25 cellular contexts compared by ENCODE assay signal in genomic region chr15:80958818-80959495, GRCh38.
"Had no signal": no experiment of that assay in that cellular context is flagged by ENCODE, and none has a peak within 500 bp of the region (broad histone marks: within the 10 kb centered on the region; RNA-seq: fewer than 3 reads in every experiment).

No MANE protein-coding gene starts in this region.

- FAIRE-seq: endothelial cell of umbilical vein, keratinocyte, pancreas had no signal

- H3K27ac ChIP-seq: coronary artery, esophagus muscularis mucosa, lower lobe of right lung, pancreas, right lobe of liver, testis, tibial artery, upper lobe of right lung, uterus had no signal

- H3K27me3 ChIP-seq: esophagus muscularis mucosa, pancreas, right lobe of liver, testis, tibial artery, upper lobe of right lung, uterus had no signal

- H3K4me2 ChIP-seq: smooth muscle cell had no signal

- DNase-seq: dermis blood vessel endothelial cell; effector memory CD4-positive, alpha-beta T cell; foreskin melanocyte; left ventricle myocardium superior; lower lobe of right lung; natural killer cell; occipital lobe; retina; right lobe of liver; stimulated activated CD4-positive, alpha-beta T cell treated with anti-CD3 and anti-CD28 coated beads, Interleukin-12 subunit alpha, Interleukin-12 subunit beta, amount 100 ng/mL, for 4 hours; stimulated activated CD4-positive, alpha-beta T cell treated with anti-CD3 and anti-CD28 coated beads, Interleukin-1b, Interleukin-23, amount 100 ng/mL, for 48 hours; stimulated activated CD4-positive, alpha-beta T cell treated with anti-CD3 and anti-CD28 coated beads, Interleukin-4, amount 100 ng/mL, for 1 hour; stimulated activated naive CD8-positive, alpha-beta T cell treated with anti-CD3 and anti-CD28 coated beads, Interleukin-15, Interleukin-2, amounts not matched to agents 100 U/mL and 50 U/mL, for 24 hours; substantia nigra; testis; upper lobe of right lung; uterus had no signal

- ATAC-seq: left ventricle myocardium superior; lower lobe of right lung; natural killer cell; pancreas; right lobe of liver; stimulated activated effector memory CD8-positive, alpha-beta T cell treated with anti-CD3 and anti-CD28 coated beads, Interleukin-12 subunit alpha, Interleukin-12 subunit beta, amount 100 ng/mL, for 72 hours; stimulated activated naive CD8-positive, alpha-beta T cell treated with anti-CD3 and anti-CD28 coated beads, Interleukin-15, Interleukin-2, amounts not matched to agents 100 U/mL and 50 U/mL, for 24 hours; upper lobe of right lung had no signal

- H3K4me3 ChIP-seq: coronary artery, esophagus muscularis mucosa, lower lobe of right lung, pancreas, right lobe of liver, smooth muscle cell, testis, tibial artery, upper lobe of right lung, uterus had no signal

- H3K4me1 ChIP-seq: esophagus muscularis mucosa, lower lobe of right lung, pancreas, right lobe of liver, testis, upper lobe of right lung, uterus had no signal

- H3K9me3 ChIP-seq: esophagus muscularis mucosa, lower lobe of right lung, pancreas, right lobe of liver, testis, tibial artery, upper lobe of right lung, uterus had no signal

- H3K36me3 ChIP-seq: pancreas, upper lobe of right lung, uterus had no signal
